ENCODE assay signal across 8 cellular contexts in the genomic region with DNA sequence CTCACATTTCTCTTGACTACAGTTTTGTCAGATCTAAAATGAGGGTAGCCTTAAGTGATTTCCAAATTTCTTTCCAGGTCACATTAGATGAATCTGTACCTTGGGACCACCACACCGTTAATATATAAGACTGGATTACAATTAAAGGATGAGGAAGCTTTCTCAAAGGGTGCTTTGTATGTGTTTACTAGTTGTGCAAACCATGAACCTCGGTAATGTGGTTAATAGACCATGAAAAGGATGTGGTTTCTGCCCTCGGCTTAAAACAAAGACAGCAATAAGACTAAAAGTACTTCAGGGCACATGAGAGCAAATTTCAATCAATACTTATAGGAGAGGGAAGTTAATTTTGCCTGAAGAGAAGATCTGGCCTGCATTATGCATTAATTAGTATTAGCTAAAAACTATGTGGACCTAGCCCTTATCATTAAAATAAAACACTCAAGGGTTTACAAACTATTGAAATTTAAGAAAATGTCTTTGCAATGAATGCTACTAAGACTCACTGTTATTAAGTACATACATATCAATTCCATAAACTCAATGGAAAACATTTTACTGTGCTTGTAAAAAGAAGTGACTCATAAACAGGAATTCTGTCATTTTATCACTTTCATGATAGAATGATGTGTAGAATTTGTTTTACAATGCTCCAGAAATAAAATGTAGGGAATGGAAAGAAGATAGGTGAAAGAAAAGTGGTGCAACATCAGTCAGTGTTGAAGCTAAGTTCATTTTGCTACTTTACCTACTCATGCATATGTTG. TPM values are rescaled to one million over a fixed set of nuclear protein-coding genes. Genes with fewer than 3 reads are reported as not detected.
DNase-seq lines count a peak whose midpoint lies in the region; ATAC-seq, FAIRE-seq and TF ChIP-seq lines count a peak whose summit lies in the region.

No MANE protein-coding gene starts in this region.

- ATAC-seq in GM19395 (IDR thresholded peaks at IDR 0.05; ENCODE audit: unreplicated experiment) (peak; percentile 57), HG03442 (IDR thresholded peaks at IDR 0.05; ENCODE audit: unreplicated experiment) (peak; percentile 32)

- peaks cover 8% of the 10 kb centered on the region for H3F3A ChIP-seq in DOHH2 (ENCODE audit: control insufficient read depth, insufficient read depth)

- TF ChIP-seq CTCF in DOHH2 (IDR thresholded peaks at IDR 0.05; ENCODE audit: low read depth, low read length, poor library complexity, severe bottlenecking): no peak

- DNase-seq in SJCRH30: peak; percentile 57 to 92
- DNase-seq in kidney glomerular epithelial cell (lab: John Stamatoyannopoulos, UW): peak; percentile 13
- no peak for DNase-seq in globus pallidus (ENCODE audit: low spot score)
- DNase-seq in frontal cortex (ENCODE audit: low spot score in 2 of 2): no peak
- no peak for DNase-seq in activated T-cell treated with anti-CD3 and anti-CD28 coated beads, Interleukin-2, amount 50 U/mL, for 48 hours

- no peaks in the 10 kb centered on the region for H3K9me2 ChIP-seq in DOHH2 (replicated peaks; ENCODE audit: control insufficient read depth, low read length)

- H3K36me3 ChIP-seq in DOHH2 (ENCODE audit: control insufficient read depth, low read length) (peaks cover 4% of the 10 kb centered on the region), SJCRH30 (no peaks in the 10 kb centered on the region)

- no peaks in the 10 kb centered on the region for H3K27me3 ChIP-seq in DOHH2 (ENCODE audit: control insufficient read depth, low read length)
- H3K27me3 ChIP-seq in SJCRH30: no peaks in the 10 kb centered on the region

- H3K27ac ChIP-seq in DOHH2 (ENCODE audit: low read depth, low read length) (peak overlapping the region; percentile 83), SJCRH30 (peak overlapping the region; percentile 95)

- peak overlapping the region; percentile 81 for H3K4me3 ChIP-seq in DOHH2 (ENCODE audit: low read length)
- H3K4me3 ChIP-seq in SJCRH30: peak overlapping the region; percentile 72

- peak overlapping the region; percentile 90 for H3K4me2 ChIP-seq in DOHH2 (ENCODE audit: low read length)

- H3K79me2 ChIP-seq in DOHH2 (ENCODE audit: control insufficient read depth, low read length): peaks cover 32% of the 10 kb centered on the region

- H3K4me1 ChIP-seq in DOHH2 (ENCODE audit: control insufficient read depth, low read length) (peaks cover 33% of the 10 kb centered on the region), SJCRH30 (peaks cover 22% of the 10 kb centered on the region)

- no peaks in the 10 kb centered on the region for H3K9me3 ChIP-seq in DOHH2 (ENCODE audit: control insufficient read depth, insufficient read depth, low read length)
- no peaks in the 10 kb centered on the region for H3K9me3 ChIP-seq in SJCRH30 (replicated peaks)

- FAIRE-seq in frontal cortex (lab: Jason Lieb, UNC): no peak

- H4K20me1 ChIP-seq in DOHH2 (ENCODE audit: control insufficient read depth, insufficient read depth, low read depth, low read length): no peaks in the 10 kb centered on the region

RNA-seq across cellular contexts. Expression of a gene that starts 0.9 kb away (rescaled TPM):
- 119 and 125 TPM in 2 replicates for total RNA-seq in SJCRH30 (2014; rRNA removed; shearing (Covaris generic))
- 42.4 TPM for total RNA-seq in frontal cortex

Comparison
In these comparisons a context has a peak if more than half of its experiments do, and no peak if none do; other contexts are left out.
1. DNase-seq: peak in SJCRH30 (2 of 2) and kidney glomerular epithelial cell (single experiment); none in globus pallidus (single experiment), frontal cortex (0 of 2) and activated T-cell treated with anti-CD3 and anti-CD28 coated beads, Interleukin-2, amount 50 U/mL, for 48 hours (0 of 2).